Comparison of ENCODE assay signal across 35 cellular contexts in the genomic region with DNA sequence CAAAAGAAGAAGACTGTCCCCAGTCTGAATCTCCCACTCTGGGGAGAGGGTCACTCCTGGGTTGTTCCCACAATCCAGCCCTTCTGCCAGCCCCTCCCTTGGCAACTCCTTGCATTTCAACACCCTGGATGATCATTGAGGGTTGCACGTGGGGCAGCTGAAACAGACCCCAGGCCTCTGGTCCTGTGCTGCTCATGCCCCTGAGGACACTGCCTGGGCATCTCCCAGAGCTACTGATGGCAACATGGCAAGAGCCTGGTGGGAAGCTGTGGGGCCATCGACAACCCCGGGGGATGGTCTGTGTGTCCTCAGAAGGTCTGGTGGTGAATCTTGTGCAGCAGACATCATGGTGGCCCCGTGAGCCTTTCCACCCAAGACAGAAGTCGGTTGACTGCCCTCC. TPM values are rescaled to one million over a fixed set of nuclear protein-coding genes. Genes with fewer than 3 reads are reported as not detected.
"Had no signal": no experiment of that assay in that cellular context is flagged by ENCODE, and none has a peak within 500 bp of the region (broad histone marks: within the 10 kb centered on the region; RNA-seq: fewer than 3 reads in every experiment).

No MANE protein-coding gene starts in this region.

- DNase-seq: activated B cell treated with CpG ODN at 0.5 μM for 24 hours; activated CD4-positive, alpha-beta memory T cell treated with anti-CD3 and anti-CD28 coated beads for 36 hours; activated CD4-positive, alpha-beta T cell treated with anti-CD3 and anti-CD28 coated beads for 4 hours; activated CD4-positive, alpha-beta T cell treated with anti-CD3 and anti-CD28 coated beads, Interleukin-2, amount 10 ng/mL, durations not matched to agents 24 days and 14 days; activated CD4-positive, alpha-beta T cell treated with anti-CD3 and anti-CD28 coated beads, Interleukin-2, amount 50 U/mL, for 1 hour; activated CD4-positive, alpha-beta T cell treated with anti-CD3 and anti-CD28 coated beads, Interleukin-2, amount 50 U/mL, for 4 hours; activated CD4-positive, CD25-positive, alpha-beta regulatory T cell treated with anti-CD3 and anti-CD28 coated beads, Interleukin-2, amount 50 U/mL, for 72 hours; activated CD8-positive, alpha-beta memory T cell treated with anti-CD3 and anti-CD28 coated beads, Interleukin-2, amount 50 U/mL, for 4 hours; activated CD8-positive, alpha-beta T cell treated with anti-CD3 and anti-CD28 coated beads for 36 hours; activated effector memory CD4-positive, alpha-beta T cell treated with anti-CD3 and anti-CD28 coated beads, Interleukin-2, amount 50 U/mL, for 16 hours; activated gamma-delta T cell treated with Interleukin-2 at 50 U/mL for 16 hours; activated naive CD4-positive, alpha-beta T cell; activated naive CD4-positive, alpha-beta T cell treated with anti-CD3 and anti-CD28 coated beads for 36 hours; activated naive CD4-positive, alpha-beta T cell treated with anti-CD3 and anti-CD28 coated beads, Interleukin-2, amount 50 U/mL, for 16 hours; activated naive CD8-positive, alpha-beta T cell treated with anti-CD3 and anti-CD28 coated beads for 36 hours; activated T-cell treated with anti-CD3 and anti-CD28 coated beads for 4 hours; activated T-cell treated with anti-CD3 and anti-CD28 coated beads, Interleukin-2, amount 50 U/mL, for 1 hour; activated T-cell treated with anti-CD3 and anti-CD28 coated beads, Interleukin-2, amount 50 U/mL, for 4 hours; activated T-cell treated with anti-CD3 and anti-CD28 coated beads, Interleukin-2, amount 50 U/mL, for 72 hours; adrenal gland; amniotic stem cell; aorta; body of pancreas; brain microvascular endothelial cell; central memory CD4-positive, alpha-beta T cell; T-helper 1 cell; T-helper 2 cell; T-helper 9 cell had no signal

- H3K9me3 ChIP-seq: adrenal gland, body of pancreas, breast epithelium had no signal

- H3K27me3 ChIP-seq: adrenal gland, body of pancreas, brain microvascular endothelial cell, breast epithelium had no signal

- H3K4me3 ChIP-seq: adrenal gland, body of pancreas, breast epithelium had no signal

- ATAC-seq: activated CD8-positive, alpha-beta T cell treated with anti-CD3 and anti-CD28 coated beads for 36 hours; activated naive CD4-positive, alpha-beta T cell treated with anti-CD3 and anti-CD28 coated beads, Interleukin-2, amount 50 U/mL, for 72 hours; activated T-cell treated with anti-CD3 and anti-CD28 coated beads, Interleukin-2, amount 50 U/mL, for 4 hours; activated T-cell treated with anti-CD3 and anti-CD28 coated beads, Interleukin-2, amount 50 U/mL, for 72 hours; activated T-helper 17 cell treated with anti-CD3 and anti-CD28 coated beads, Interleukin-2, amount 50 U/mL, for 72 hours; body of pancreas had no signal

- H3K36me3 ChIP-seq: adrenal gland, brain microvascular endothelial cell, breast epithelium had no signal

- H3K27ac ChIP-seq: adrenal gland, body of pancreas, brain microvascular endothelial cell, breast epithelium, VCaP had no signal

- H3K4me1 ChIP-seq: adrenal gland, body of pancreas, breast epithelium had no signal

RNA-seq across cellular contexts. Expression of a gene that starts 4.9 kb away (rescaled TPM):
- total RNA-seq: activated B cell treated with CpG ODN at 0.5 μM for 24 hours; activated CD4-positive, alpha-beta memory T cell treated with anti-CD3 and anti-CD28 coated beads for 36 hours; activated CD4-positive, alpha-beta T cell treated with anti-CD3 and anti-CD28 coated beads, Interleukin-2, amount 10 ng/mL, durations not matched to agents 24 days and 14 days; activated CD8-positive, alpha-beta memory T cell treated with anti-CD3 and anti-CD28 coated beads for 36 hours; activated CD8-positive, alpha-beta T cell treated with anti-CD3 and anti-CD28 coated beads for 36 hours; activated naive CD4-positive, alpha-beta T cell treated with anti-CD3 and anti-CD28 coated beads for 36 hours; activated naive CD8-positive, alpha-beta T cell treated with anti-CD3 and anti-CD28 coated beads for 36 hours; activated T-cell treated with anti-CD3 and anti-CD28 coated beads, Interleukin-2, amount 50 U/mL, for 4 hours; activated T-cell treated with anti-CD3 and anti-CD28 coated beads, Interleukin-2, amount 50 U/mL, for 72 hours; activated T-helper 1 cell treated with anti-CD3 and anti-CD28 coated beads, Interleukin-12 subunit alpha, Interleukin-12 subunit beta, Interleukin-2, Interleukin-4 antibody, amounts not matched to agents 30 ng/mL and 10 ng/mL and 1 ng/mL, durations not matched to agents 14 hours and 24 hours and 36 hours; cardiac septum had no signal
